1 cellular context compared by ENCODE assay signal in the genomic region with DNA sequence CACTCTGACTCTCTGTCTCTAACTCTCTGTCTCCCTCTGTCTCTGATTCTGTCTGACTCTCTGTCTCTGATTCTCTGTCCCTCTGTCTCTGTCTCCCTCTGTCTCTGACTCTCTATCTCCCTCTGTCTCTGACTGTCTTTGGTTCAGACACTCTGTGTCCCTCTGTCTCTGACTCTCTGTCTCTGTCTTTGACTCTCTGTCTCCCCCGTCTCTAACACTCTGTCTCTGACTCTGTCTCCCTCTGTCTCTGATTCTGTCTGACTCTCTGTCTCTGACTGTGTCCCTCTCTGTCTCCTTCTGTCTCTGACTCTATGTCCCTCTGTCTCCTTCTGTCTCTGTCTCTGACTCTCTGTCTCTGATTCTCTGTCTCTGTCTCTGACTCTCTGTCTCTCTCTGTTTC.
A peak's percentile ranks its signal among the peaks of the same experiment; 100 is the strongest.
TF ChIP-seq lines count a peak whose summit lies in the region.

No MANE protein-coding gene starts in this region.

TF ChIP-seq in HepG2, 621 proteins besides CTCF, POLR2A, EP300 and RAD21 (continued from another document):
- TF ChIP-seq NBN (conservative IDR thresholded peaks at IDR 0.05), result peak; percentile 11; the same call in 1 of the 2 replicates
- no peak for TF ChIP-seq ZNF672 (CRISPR knock-in tag; IDR thresholded peaks at IDR 0.05)
- TF ChIP-seq KDM1A (CRISPR knock-in tag; IDR thresholded peaks at IDR 0.05), result no peak
- TF ChIP-seq, protein P1, sequence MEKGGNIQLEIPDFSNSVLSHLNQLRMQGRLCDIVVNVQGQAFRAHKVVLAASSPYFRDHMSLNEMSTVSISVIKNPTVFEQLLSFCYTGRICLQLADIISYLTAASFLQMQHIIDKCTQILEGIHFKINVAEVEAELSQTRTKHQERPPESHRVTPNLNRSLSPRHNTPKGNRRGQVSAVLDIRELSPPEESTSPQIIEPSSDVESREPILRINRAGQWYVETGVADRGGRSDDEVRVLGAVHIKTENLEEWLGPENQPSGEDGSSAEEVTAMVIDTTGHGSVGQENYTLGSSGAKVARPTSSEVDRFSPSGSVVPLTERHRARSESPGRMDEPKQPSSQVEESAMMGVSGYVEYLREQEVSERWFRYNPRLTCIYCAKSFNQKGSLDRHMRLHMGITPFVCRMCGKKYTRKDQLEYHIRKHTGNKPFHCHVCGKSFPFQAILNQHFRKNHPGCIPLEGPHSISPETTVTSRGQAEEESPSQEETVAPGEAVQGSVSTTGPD (CRISPR knock-in tag; IDR thresholded peaks at IDR 0.05), result no peak
- no peak for TF ChIP-seq PREB (CRISPR knock-in tag; IDR thresholded peaks at IDR 0.05)
- no peak for TF ChIP-seq KMT2B (CRISPR knock-in tag; IDR thresholded peaks at IDR 0.05)
- TF ChIP-seq PHB2 (IDR thresholded peaks at IDR 0.05; ENCODE audit: partially characterized antibody), result peak; percentile 77
- TF ChIP-seq MEIS2 (CRISPR knock-in tag; IDR thresholded peaks at IDR 0.05), result no peak
- no peak for TF ChIP-seq SCMH1 (CRISPR knock-in tag; IDR thresholded peaks at IDR 0.05; ENCODE audit: borderline replicate concordance)
- no peak for TF ChIP-seq ZNF235 (CRISPR knock-in tag; IDR thresholded peaks at IDR 0.05; ENCODE audit: borderline replicate concordance)
- TF ChIP-seq FOXO4 (CRISPR knock-in tag; conservative IDR thresholded peaks at IDR 0.05), result no peak
- TF ChIP-seq, protein P2, sequence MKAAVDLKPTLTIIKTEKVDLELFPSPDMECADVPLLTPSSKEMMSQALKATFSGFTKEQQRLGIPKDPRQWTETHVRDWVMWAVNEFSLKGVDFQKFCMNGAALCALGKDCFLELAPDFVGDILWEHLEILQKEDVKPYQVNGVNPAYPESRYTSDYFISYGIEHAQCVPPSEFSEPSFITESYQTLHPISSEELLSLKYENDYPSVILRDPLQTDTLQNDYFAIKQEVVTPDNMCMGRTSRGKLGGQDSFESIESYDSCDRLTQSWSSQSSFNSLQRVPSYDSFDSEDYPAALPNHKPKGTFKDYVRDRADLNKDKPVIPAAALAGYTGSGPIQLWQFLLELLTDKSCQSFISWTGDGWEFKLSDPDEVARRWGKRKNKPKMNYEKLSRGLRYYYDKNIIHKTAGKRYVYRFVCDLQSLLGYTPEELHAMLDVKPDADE (CRISPR knock-in tag; IDR thresholded peaks at IDR 0.05), result no peak
- no peak for TF ChIP-seq REPIN1 (CRISPR knock-in tag; IDR thresholded peaks at IDR 0.05; ENCODE audit: borderline replicate concordance, low read depth)
- TF ChIP-seq, protein P3, sequence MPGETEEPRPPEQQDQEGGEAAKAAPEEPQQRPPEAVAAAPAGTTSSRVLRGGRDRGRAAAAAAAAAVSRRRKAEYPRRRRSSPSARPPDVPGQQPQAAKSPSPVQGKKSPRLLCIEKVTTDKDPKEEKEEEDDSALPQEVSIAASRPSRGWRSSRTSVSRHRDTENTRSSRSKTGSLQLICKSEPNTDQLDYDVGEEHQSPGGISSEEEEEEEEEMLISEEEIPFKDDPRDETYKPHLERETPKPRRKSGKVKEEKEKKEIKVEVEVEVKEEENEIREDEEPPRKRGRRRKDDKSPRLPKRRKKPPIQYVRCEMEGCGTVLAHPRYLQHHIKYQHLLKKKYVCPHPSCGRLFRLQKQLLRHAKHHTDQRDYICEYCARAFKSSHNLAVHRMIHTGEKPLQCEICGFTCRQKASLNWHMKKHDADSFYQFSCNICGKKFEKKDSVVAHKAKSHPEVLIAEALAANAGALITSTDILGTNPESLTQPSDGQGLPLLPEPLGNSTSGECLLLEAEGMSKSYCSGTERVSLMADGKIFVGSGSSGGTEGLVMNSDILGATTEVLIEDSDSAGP (CRISPR knock-in tag; IDR thresholded peaks at IDR 0.05; ENCODE audit: borderline replicate concordance), result no peak
- no peak for TF ChIP-seq KDM4B (CRISPR knock-in tag; IDR thresholded peaks at IDR 0.05)
- peak; percentile 43; the same call in 1 of the 2 replicates for TF ChIP-seq FOXA1 (IDR thresholded peaks at IDR 0.05)
- TF ChIP-seq FOXA1 (CRISPR knock-in tag; IDR thresholded peaks at IDR 0.05), result no peak
- no peak for TF ChIP-seq SNAPC2 (CRISPR knock-in tag; IDR thresholded peaks at IDR 0.05)
TF ChIP-seq in HepG2: peak in this region for 13.
